Comparison of ENCODE assay signal across 14 cellular contexts in the genomic region with DNA sequence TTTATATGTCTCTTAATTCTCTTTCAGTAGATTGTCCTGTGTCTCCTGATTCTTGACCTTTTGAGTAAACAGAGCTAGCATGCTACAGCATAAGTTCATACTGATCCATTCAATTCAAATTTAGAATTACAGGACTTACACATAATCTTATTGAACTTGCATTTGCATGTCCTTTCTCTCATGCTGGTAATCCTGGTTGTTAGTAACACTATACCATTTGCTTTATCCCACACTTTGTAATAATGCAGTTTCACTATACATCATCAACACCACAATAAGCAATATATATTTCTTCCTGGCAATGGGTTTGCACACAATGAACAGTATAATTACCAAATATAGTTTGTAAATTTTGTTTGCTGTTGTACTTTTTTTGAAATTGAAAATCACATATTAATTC.
A peak's percentile ranks its signal among the peaks of the same experiment; 100 is the strongest.
DNase-seq lines count a peak whose midpoint lies in the region; ATAC-seq lines count a peak whose summit lies in the region.
"Had no signal": no experiment of that assay in that cellular context is flagged by ENCODE, and none has a peak within 500 bp of the region (broad histone marks: within the 10 kb centered on the region; RNA-seq: fewer than 3 reads in every experiment).

No MANE protein-coding gene starts in this region.

- ATAC-seq in GM18861 (IDR thresholded peaks at IDR 0.05; ENCODE audit: unreplicated experiment) (peak; percentile 42), GM19463 (IDR thresholded peaks at IDR 0.05; ENCODE audit: unreplicated experiment) (peak; percentile 55), HG03432 (IDR thresholded peaks at IDR 0.05; ENCODE audit: unreplicated experiment) (peak; percentile 32), esophagus mucosa (peak; percentile 71)

- DNase-seq in COLO668 (lab: John Stamatoyannopoulos, UW; ENCODE audit: unreplicated experiment) (no peak), AG20443 (ENCODE audit: low spot score) (no peak), NCI-H226 (no peak)
- DNase-seq: ACHN; CD4-positive, alpha-beta memory T cell; DMS 273 treated with DMSO at 0.1 percent for 48 hours; DMS53; DND-41; EL; H9 had no signal
